Comparison of ENCODE assay signal across 13 cellular contexts in genomic region chr3:12832350-12833225, GRCh38. TPM values are rescaled to one million over a fixed set of nuclear protein-coding genes. Genes with fewer than 3 reads are reported as not detected.
DNase-seq lines count a peak whose midpoint lies in the region; ATAC-seq and TF ChIP-seq lines count a peak whose summit lies in the region.
"Had no signal": no experiment of that assay in that cellular context is flagged by ENCODE, and none has a peak within 500 bp of the region (broad histone marks: within the 10 kb centered on the region; RNA-seq: fewer than 3 reads in every experiment).

No MANE protein-coding gene starts in this region.

- H3K4me1 Mint-ChIP-seq in activated naive CD4-positive, alpha-beta T cell treated with anti-CD3 and anti-CD28 coated beads for 36 hours (ENCODE audit: low read depth) = peaks cover 16% of the 10 kb centered on the region
- peaks cover 10% of the 10 kb centered on the region for H3K4me1 Mint-ChIP-seq in activated CD8-positive, alpha-beta T cell treated with anti-CD3 and anti-CD28 coated beads for 36 hours (ENCODE audit: low read depth)
- H3K4me1 Mint-ChIP-seq in naive thymus-derived CD8-positive, alpha-beta T cell = peaks cover 4 to 11% (median 8%) of the 10 kb centered on the region in 4 donors
- H3K4me1 Mint-ChIP-seq in activated CD4-positive, alpha-beta memory T cell treated with anti-CD3 and anti-CD28 coated beads, Interleukin-2, amount 10 ng/mL, durations not matched to agents 7 days and 5 days = peaks cover 9% of the 10 kb centered on the region

- no peaks in the 10 kb centered on the region for H3K9me3 Mint-ChIP-seq in activated naive CD4-positive, alpha-beta T cell treated with anti-CD3 and anti-CD28 coated beads for 36 hours
- H3K9me3 Mint-ChIP-seq in activated CD8-positive, alpha-beta T cell treated with anti-CD3 and anti-CD28 coated beads for 36 hours = no peaks in the 10 kb centered on the region
- no peaks in the 10 kb centered on the region for H3K9me3 Mint-ChIP-seq in naive thymus-derived CD8-positive, alpha-beta T cell
- no peaks in the 10 kb centered on the region for H3K9me3 Mint-ChIP-seq in activated CD4-positive, alpha-beta memory T cell treated with anti-CD3 and anti-CD28 coated beads, Interleukin-2, amount 10 ng/mL, durations not matched to agents 7 days and 5 days

- H3K27ac ChIP-seq in body of pancreas = no peak overlapping the region
- H3K27ac ChIP-seq: SK-N-MC had no signal

- no peak for ATAC-seq in activated CD8-positive, alpha-beta T cell treated with anti-CD3 and anti-CD28 coated beads for 36 hours
- no peak for ATAC-seq in naive thymus-derived CD8-positive, alpha-beta T cell
- ATAC-seq in HG03025 (IDR thresholded peaks at IDR 0.05; ENCODE audit: low FRiP score, unreplicated experiment) = no peak
- no peak for ATAC-seq in body of pancreas

- H3K4me3 ChIP-seq in body of pancreas = no peak overlapping the region
- H3K4me3 ChIP-seq: SK-N-MC had no signal

- H3K36me3 ChIP-seq in body of pancreas (replicated peaks in 1 of 2; ENCODE audit: insufficient read depth in 1 of 2, low read depth in 2 of 2) = peaks cover 18 to 27% of the 10 kb centered on the region in 2 donors

- 79 to 82% methylated on average over 7 of the region's 7 CpGs for WGBS in body of pancreas, 2 donors

- H3K9me3 ChIP-seq in body of pancreas = no peaks in the 10 kb centered on the region

- no peak for TF ChIP-seq CTCF in activated CD8-positive, alpha-beta T cell treated with anti-CD3 and anti-CD28 coated beads for 36 hours (IDR thresholded peaks at IDR 0.05)
- no peak for TF ChIP-seq CTCF in body of pancreas (IDR thresholded peaks at IDR 0.05)

- POLR2A ChIA-PET in activated CD8-positive, alpha-beta T cell treated with anti-CD3 and anti-CD28 coated beads for 36 hours (lab: Charles Lee) = interaction anchor here (0.7 to 9.5 kb wide), 14 partner anchors 7 to 83 kb away, joined by 3 to 155 read pairs (median 4); partner anchors contain the start of genes CAND2 and RPL32
- POLR2A ChIA-PET in naive thymus-derived CD8-positive, alpha-beta T cell (lab: Charles Lee) = interaction anchor here (1.8 to 4.2 kb wide), 2 partner anchors 9 to 14 kb away, joined by 4 to 27 read pairs; partner anchors contain the start of gene RPL32
- POLR2A ChIA-PET in activated CD4-positive, alpha-beta memory T cell treated with anti-CD3 and anti-CD28 coated beads, Interleukin-2, amount 10 ng/mL, durations not matched to agents 7 days and 5 days (lab: Charles Lee) = interaction anchor here (1.0 to 2.7 kb wide), 5 partner anchors 9 to 23 kb away, joined by 3 to 17 read pairs (median 4); partner anchors contain the start of gene RPL32

- H3K36me3 Mint-ChIP-seq in activated naive CD4-positive, alpha-beta T cell treated with anti-CD3 and anti-CD28 coated beads for 36 hours (ENCODE audit: low read depth) = peaks cover 40% of the 10 kb centered on the region
- H3K36me3 Mint-ChIP-seq in activated CD8-positive, alpha-beta T cell treated with anti-CD3 and anti-CD28 coated beads for 36 hours (ENCODE audit: low read depth) = peaks cover 52% of the 10 kb centered on the region
- H3K36me3 Mint-ChIP-seq in naive thymus-derived CD8-positive, alpha-beta T cell = peaks cover 0 to 74% (median 4%) of the 10 kb centered on the region in 3 donors
- peaks cover 63% of the 10 kb centered on the region for H3K36me3 Mint-ChIP-seq in activated CD4-positive, alpha-beta memory T cell treated with anti-CD3 and anti-CD28 coated beads, Interleukin-2, amount 10 ng/mL, durations not matched to agents 7 days and 5 days (ENCODE audit: low read depth)

- no peak for TF ChIP-seq POLR2A in body of pancreas (IDR thresholded peaks at IDR 0.05)

- intact Hi-C loops in activated naive CD4-positive, alpha-beta T cell treated with anti-CD3 and anti-CD28 coated beads for 36 hours (cut with micrococcal nuclease) = no loop called here
- intact Hi-C loops in activated CD8-positive, alpha-beta T cell treated with anti-CD3 and anti-CD28 coated beads for 36 hours (cut with micrococcal nuclease) = no loop called here
- intact Hi-C loops in body of pancreas (cut with DNase I) = no loop called here

- no peak for DNase-seq in activated naive CD4-positive, alpha-beta T cell treated with anti-CD3 and anti-CD28 coated beads for 36 hours
- no peak for DNase-seq in activated naive CD4-positive, alpha-beta T cell treated with anti-CD3 and anti-CD28 coated beads, Interleukin-2, amount 50 U/mL, for 16 hours
- DNase-seq in HT-29 (ENCODE audit: low spot score) (peak; percentile 10), body of pancreas (no peak)
- no peak for DNase-seq in activated CD8-positive, alpha-beta T cell treated with anti-CD3 and anti-CD28 coated beads for 36 hours
- DNase-seq in naive thymus-derived CD8-positive, alpha-beta T cell = no peak
- no peak for DNase-seq in activated CD4-positive, alpha-beta memory T cell treated with anti-CD3 and anti-CD28 coated beads, Interleukin-2, amount 10 ng/mL, durations not matched to agents 7 days and 5 days
- DNase-seq: head of caudate nucleus; kidney glomerular epithelial cell; NCI-H1048; stimulated activated CD4-positive, alpha-beta T cell treated with anti-CD3 and anti-CD28 coated beads, Interleukin-12 subunit alpha, Interleukin-12 subunit beta, amount 100 ng/mL, for 4 hours had no signal

- H3K4me1 ChIP-seq in body of pancreas = peaks cover 1% of the 10 kb centered on the region

- H3K27ac Mint-ChIP-seq in activated naive CD4-positive, alpha-beta T cell treated with anti-CD3 and anti-CD28 coated beads for 36 hours = peak overlapping the region; percentile 10
- peak overlapping the region; percentile 49 for H3K27ac Mint-ChIP-seq in activated CD8-positive, alpha-beta T cell treated with anti-CD3 and anti-CD28 coated beads for 36 hours
- H3K27ac Mint-ChIP-seq in naive thymus-derived CD8-positive, alpha-beta T cell = peak overlapping the region in 7 of 10 donors; percentile 2 to 79 (median 43)
- no peak overlapping the region for H3K27ac Mint-ChIP-seq in activated CD4-positive, alpha-beta memory T cell treated with anti-CD3 and anti-CD28 coated beads, Interleukin-2, amount 10 ng/mL, durations not matched to agents 7 days and 5 days

- H3K4me3 Mint-ChIP-seq in activated naive CD4-positive, alpha-beta T cell treated with anti-CD3 and anti-CD28 coated beads for 36 hours = no peak overlapping the region
- no peak overlapping the region for H3K4me3 Mint-ChIP-seq in activated CD8-positive, alpha-beta T cell treated with anti-CD3 and anti-CD28 coated beads for 36 hours
- no peak overlapping the region for H3K4me3 Mint-ChIP-seq in naive thymus-derived CD8-positive, alpha-beta T cell
- no peak overlapping the region for H3K4me3 Mint-ChIP-seq in activated CD4-positive, alpha-beta memory T cell treated with anti-CD3 and anti-CD28 coated beads, Interleukin-2, amount 10 ng/mL, durations not matched to agents 7 days and 5 days

- CTCF ChIA-PET in activated naive CD4-positive, alpha-beta T cell treated with anti-CD3 and anti-CD28 coated beads for 36 hours (lab: Charles Lee) = interaction anchor here (0.6 to 3.4 kb wide), 4 partner anchors 9 to 46 kb away, joined by 4 to 14 read pairs (median 8); partner anchors contain the start of gene RPL32
- CTCF ChIA-PET in activated CD8-positive, alpha-beta T cell treated with anti-CD3 and anti-CD28 coated beads for 36 hours (lab: Charles Lee) = interaction anchor here (0.9 to 4.3 kb wide), 4 partner anchors 9 to 166 kb away, joined by 3 to 36 read pairs (median 10); partner anchors contain the start of gene RPL32
- CTCF ChIA-PET in activated CD4-positive, alpha-beta memory T cell treated with anti-CD3 and anti-CD28 coated beads, Interleukin-2, amount 10 ng/mL, durations not matched to agents 7 days and 5 days (lab: Charles Lee) = interaction anchor here (0.7 to 3.4 kb wide), 4 partner anchors 9 to 46 kb away, joined by 3 to 19 read pairs (median 4); partner anchors contain the start of gene RPL32

- no peaks in the 10 kb centered on the region for H3K27me3 ChIP-seq in body of pancreas

- H3K27me3 Mint-ChIP-seq in activated naive CD4-positive, alpha-beta T cell treated with anti-CD3 and anti-CD28 coated beads for 36 hours (ENCODE audit: low read depth) = no peaks in the 10 kb centered on the region
- no peaks in the 10 kb centered on the region for H3K27me3 Mint-ChIP-seq in activated CD8-positive, alpha-beta T cell treated with anti-CD3 and anti-CD28 coated beads for 36 hours
- no peaks in the 10 kb centered on the region for H3K27me3 Mint-ChIP-seq in naive thymus-derived CD8-positive, alpha-beta T cell
- no peaks in the 10 kb centered on the region for H3K27me3 Mint-ChIP-seq in activated CD4-positive, alpha-beta memory T cell treated with anti-CD3 and anti-CD28 coated beads, Interleukin-2, amount 10 ng/mL, durations not matched to agents 7 days and 5 days

RNA-seq across cellular contexts. Expression of gene RPL32, which starts 8.8 kb away (rescaled TPM):
- 1,000 to 10,000 TPM; 3,385 to 3,704 TPM for total RNA-seq in activated naive CD4-positive, alpha-beta T cell treated with anti-CD3 and anti-CD28 coated beads for 36 hours
- total RNA-seq in HT-29 (2014; rRNA removed; shearing (Covaris generic)) = 1,047 and 1,077 TPM in 2 replicates
- total RNA-seq in activated CD8-positive, alpha-beta T cell treated with anti-CD3 and anti-CD28 coated beads for 36 hours = 1,000 to 10,000 TPM; 2,861 to 2,981 TPM
- 1,000 to 10,000 TPM; 4,123 to 4,303 TPM for total RNA-seq in naive thymus-derived CD8-positive, alpha-beta T cell
- 1,000 to 10,000 TPM; 4,376 to 5,220 (median 4,420) TPM for polyA plus RNA-seq in naive thymus-derived CD8-positive, alpha-beta T cell
- total RNA-seq in activated CD4-positive, alpha-beta memory T cell treated with anti-CD3 and anti-CD28 coated beads, Interleukin-2, amount 10 ng/mL, durations not matched to agents 7 days and 5 days = 1,000 to 10,000 TPM; 1,634 to 1,730 TPM
- total RNA-seq in body of pancreas = 1,000 to 10,000 TPM in 1 of 2 donors, 100 to 1,000 TPM in 1; 396 to 1,369 TPM

RNA-seq across cellular contexts. Expression of gene CAND2, which starts 36.1 kb away (rescaled TPM):
- total RNA-seq in activated naive CD4-positive, alpha-beta T cell treated with anti-CD3 and anti-CD28 coated beads for 36 hours = 1 to 10 TPM; 2.5 to 2.7 TPM
- total RNA-seq in HT-29 (2014; rRNA removed; shearing (Covaris generic)) = not detected in 2 replicates
- total RNA-seq in activated CD8-positive, alpha-beta T cell treated with anti-CD3 and anti-CD28 coated beads for 36 hours = 1 to 10 TPM; 1.5 to 1.9 TPM
- total RNA-seq in naive thymus-derived CD8-positive, alpha-beta T cell = 1 to 10 TPM; 4.1 to 4.3 TPM
- polyA plus RNA-seq in naive thymus-derived CD8-positive, alpha-beta T cell = 1 to 10 TPM; 1.8 to 3.6 (median 2.6) TPM
- under 1 TPM in 1 of 2 experiments, not detected in 1; 0.15 TPM for total RNA-seq in activated CD4-positive, alpha-beta memory T cell treated with anti-CD3 and anti-CD28 coated beads, Interleukin-2, amount 10 ng/mL, durations not matched to agents 7 days and 5 days
- total RNA-seq in body of pancreas = 1 to 10 TPM; 3.6 to 6.6 TPM
